In the genomic region with DNA sequence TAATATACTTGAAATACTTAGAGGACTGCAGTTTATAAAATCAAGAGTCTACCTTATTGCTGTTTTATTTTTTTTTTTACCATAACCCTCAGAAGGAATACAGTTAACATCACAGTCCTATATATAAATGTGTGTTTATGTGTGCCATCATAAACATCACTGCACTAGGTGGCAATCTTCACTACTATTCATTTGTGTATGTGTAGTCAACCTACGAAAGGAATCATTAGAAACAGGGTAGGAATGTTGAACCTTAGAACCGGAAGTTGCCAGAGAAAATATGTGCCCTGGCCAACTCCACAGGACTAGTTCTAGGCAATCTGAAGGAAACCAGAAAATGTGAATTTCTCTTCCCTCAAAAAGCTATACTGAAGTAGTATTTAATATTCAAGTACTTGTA, we compare ENCODE assay signal across 10 cellular contexts. TPM values are rescaled to one million over a fixed set of nuclear protein-coding genes. Genes with fewer than 3 reads are reported as not detected.
A peak's percentile ranks its signal among the peaks of the same experiment; 100 is the strongest.
DNase-seq lines count a peak whose midpoint lies in the region; ATAC-seq, FAIRE-seq and TF ChIP-seq lines count a peak whose summit lies in the region.
"Had no signal": no experiment of that assay in that cellular context is flagged by ENCODE, and none has a peak within 500 bp of the region (broad histone marks: within the 10 kb centered on the region; RNA-seq: fewer than 3 reads in every experiment).

No MANE protein-coding gene starts in this region.

- DNase-seq in IMR-90 (peak; percentile 20), GM12878 (ENCODE audit: low read depth, low spot score) (no peak), right lobe of liver (peak in 1 of 3 donors; percentile 50), dorsolateral prefrontal cortex (no peak), NCI-H1930 (lab: John Stamatoyannopoulos, UW) (no peak), posterior cingulate gyrus (no peak)
- DNase-seq: NCI-H187 treated with DMSO at 0.1 percent for 48 hours, SIG-M5 had no signal

- H3K79me2 ChIP-seq in GM12878 (ENCODE audit: control insufficient read depth, insufficient read depth, low read length): peaks cover 78% of the 10 kb centered on the region

- in situ Hi-C loops in IMR-90 (cut with MboI; ENCODE audit: low sequenced_read_pairs) (no loop called here), GM12878 (cut with MboI) (no loop called here)

- H2AK9ac ChIP-seq in IMR-90 (replicated peaks; ENCODE audit: low read depth, low read length, poor library complexity): no peak overlapping the region

- no peak overlapping the region for H4K91ac ChIP-seq in IMR-90 (ENCODE audit: insufficient read depth, low read depth, low read length)

- peak overlapping the region in 4 of 10 experiments; percentile 91 to 99 (median 96); a peak in 8 of 20 replicates for H3K4me3 ChIP-seq in BLaER1 treated with 17β-estradiol and CSF1 and Interleukin-3, amounts not matched to agents 10 nM and 100 nM
- H3K4me3 ChIP-seq in IMR-90 (ENCODE audit: insufficient read depth, low read depth, low read length) (no peak overlapping the region), GM12878 (peak overlapping the region; percentile 51; the same call in 1 of the 2 replicates), right lobe of liver (no peak overlapping the region), dorsolateral prefrontal cortex (no peak overlapping the region)

- peaks cover 0 to 7% (median 0%) of the 10 kb centered on the region in 11 experiments; a peak in 2 of 22 replicates for H4K20me1 ChIP-seq in BLaER1 treated with 17β-estradiol and CSF1 and Interleukin-3, amounts not matched to agents 10 nM and 100 nM
- H4K20me1 ChIP-seq in IMR-90 (ENCODE audit: insufficient read depth, low read length): no peaks in the 10 kb centered on the region; the same call in 1 of the 2 replicates
- H4K20me1 ChIP-seq in GM12878 (ENCODE audit: control insufficient read depth, insufficient read depth): no peaks in the 10 kb centered on the region

- no peak overlapping the region for H2BK120ac ChIP-seq in IMR-90 (ENCODE audit: low read depth, low read length)

- TF ChIP-seq EP300 in GM12878 (IDR thresholded peaks at IDR 0.05; ENCODE audit: borderline replicate concordance in 1 of 2, control insufficient read depth in 1 of 2, low read depth in 2 of 2, low read length in 2 of 2): no peak

- SMC1A ChIA-PET in GM12878 (lab: Charles Lee; ENCODE audit: uncharacterized antibody, unreplicated experiment): interaction anchor here (0.6 to 6.1 kb wide), 14 partner anchors 10 to 587 kb away, joined by 3 to 60 read pairs (median 10); no protein-coding TSS in a partner anchor

- peak overlapping the region; percentile 36 to 99 (median 94); a peak in 18 of 22 replicates for H3K9ac ChIP-seq in BLaER1 treated with 17β-estradiol and CSF1 and Interleukin-3, amounts not matched to agents 10 nM and 100 nM
- no peak overlapping the region; the same call in 1 of the 2 replicates for H3K9ac ChIP-seq in IMR-90 (ENCODE audit: low read depth, low read length)
- H3K9ac ChIP-seq in GM12878 (ENCODE audit: control insufficient read depth, insufficient read depth, low read length): peak overlapping the region; percentile 3; the same call in 1 of the 2 replicates

- H3K9me1 ChIP-seq in IMR-90 (ENCODE audit: insufficient read depth, low read length): no peaks in the 10 kb centered on the region; the same call in 1 of the 2 replicates

- no peak overlapping the region for H2AK5ac ChIP-seq in IMR-90 (ENCODE audit: low read depth, low read length)

- no peak overlapping the region for H3K4ac ChIP-seq in IMR-90 (ENCODE audit: low read depth, low read length)

- H4K8ac ChIP-seq in IMR-90 (ENCODE audit: low read depth in 2 of 2, low read length in 2 of 2): peak overlapping the region in 1 of 2 experiments; percentile 12; a peak in 1 of 4 replicates

- BruUV-seq in IMR-90 (replicated peaks; lab: Mats Ljungman, UMichigan) (no TSS peak), GM12878 (replicated peaks; lab: Mats Ljungman, UMichigan) (no TSS peak)

- RAD21 ChIA-PET in GM12878 (lab: Charles Lee; ENCODE audit: unreplicated experiment): interaction anchor here (0.7 to 5.4 kb wide), 11 partner anchors 35 to 76 kb away, joined by 3 to 49 read pairs (median 8); partner anchors contain the start of gene MSGN1

- no peaks in the 10 kb centered on the region for H3K27me3 ChIP-seq in BLaER1 treated with 17β-estradiol and CSF1 and Interleukin-3, amounts not matched to agents 10 nM and 100 nM
- H3K27me3 ChIP-seq in IMR-90 (ENCODE audit: control insufficient read depth, insufficient read depth, low read length) (no peaks in the 10 kb centered on the region), GM12878 (replicated peaks in 1 of 2; ENCODE audit: control insufficient read depth in 2 of 2, insufficient read depth in 2 of 2, low read length in 1 of 2) (no peaks in the 10 kb centered on the region), right lobe of liver (no peaks in the 10 kb centered on the region), dorsolateral prefrontal cortex (no peaks in the 10 kb centered on the region)

- intact Hi-C loops in IMR-90 (cut with micrococcal nuclease) (no loop called here), GM12878 (cut with micrococcal nuclease; ENCODE audit: unreplicated experiment) (loop anchor here (2.0 to 10.0 kb wide), 2 partner anchors 73 to 1103 kb away; no protein-coding TSS in a partner anchor), right lobe of liver (cut with DNase I) (no loop called here), dorsolateral prefrontal cortex (cut with DNase I) (no loop called here), posterior cingulate gyrus (cut with DNase I) (no loop called here)

- H3K9me3 ChIP-seq in BLaER1 treated with 17β-estradiol and CSF1 and Interleukin-3, amounts not matched to agents 10 nM and 100 nM (replicated peaks in 1 of 11): no peaks in the 10 kb centered on the region
- H3K9me3 ChIP-seq in IMR-90 (ENCODE audit: control insufficient read depth, insufficient read depth, low read length) (no peaks in the 10 kb centered on the region), GM12878 (replicated peaks; ENCODE audit: control insufficient read depth, insufficient read depth, low read length) (no peaks in the 10 kb centered on the region), right lobe of liver (no peaks in the 10 kb centered on the region)

- CTCF ChIA-PET in IMR-90 (lab: Yijun Ruan, JAX): interaction anchor here (0.6 to 0.7 kb wide), 2 partner anchors 61 to 632 kb away, joined by 3 read pairs; no protein-coding TSS in a partner anchor
- CTCF ChIA-PET in GM12878 (lab: Yijun Ruan, JAX): interaction anchor here (0.6 to 5.4 kb wide), 17 partner anchors 9 to 93 kb away, joined by 3 to 79 read pairs (median 7); no protein-coding TSS in a partner anchor

- peak overlapping the region; percentile 1; the same call in 1 of the 2 replicates for H3K23ac ChIP-seq in IMR-90 (ENCODE audit: low read depth, low read length)

- no peak overlapping the region for H3K14ac ChIP-seq in IMR-90 (replicated peaks; ENCODE audit: low read depth, low read length)

- H3K56ac ChIP-seq in IMR-90 (ENCODE audit: extremely low read depth, insufficient read depth, low read length): no peak overlapping the region

- H2AFZ ChIP-seq in IMR-90 (replicated peaks; ENCODE audit: low read length, poor library complexity) (no peak overlapping the region), GM12878 (ENCODE audit: control insufficient read depth, low read depth, low read length) (peak overlapping the region; percentile 45)

- H3K4me2 ChIP-seq in BLaER1 treated with 17β-estradiol and CSF1 and Interleukin-3, amounts not matched to agents 10 nM and 100 nM: peak overlapping the region; percentile 60 to 93 (median 87)
- no peak overlapping the region; the same call in 1 of the 2 replicates for H3K4me2 ChIP-seq in IMR-90 (ENCODE audit: low read depth, low read length)
- peak overlapping the region; percentile 79 for H3K4me2 ChIP-seq in GM12878 (ENCODE audit: control insufficient read depth, insufficient read depth)

- H2BK20ac ChIP-seq in IMR-90 (ENCODE audit: low read depth, low read length): no peak overlapping the region

- H2BK5ac ChIP-seq in IMR-90 (ENCODE audit: low read depth, low read length, poor library complexity, severe bottlenecking): no peak overlapping the region

- peaks cover 48 to 73% (median 61%) of the 10 kb centered on the region in 10 experiments for H3K4me1 ChIP-seq in BLaER1 treated with 17β-estradiol and CSF1 and Interleukin-3, amounts not matched to agents 10 nM and 100 nM
- no peaks in the 10 kb centered on the region for H3K4me1 ChIP-seq in IMR-90 (ENCODE audit: control insufficient read depth, insufficient read depth, low read length)
- 0 out of 2 replicates have a peak, but pooled peaks cover 3% of the 10 kb centered on the region for H3K4me1 ChIP-seq in GM12878 (ENCODE audit: control insufficient read depth, insufficient read depth, low read length)
- H3K4me1 ChIP-seq in right lobe of liver: peaks cover 0 to 43% (median 8%) of the 10 kb centered on the region in 4 donors

- peaks cover 11 to 16% of the 10 kb centered on the region in 2 experiments for H3K79me1 ChIP-seq in IMR-90 (ENCODE audit: low read depth in 1 of 2, low read length in 2 of 2)

- no peak for FAIRE-seq in GM12878 (lab: Jason Lieb, UNC)

- dilution Hi-C loops in IMR-90 (cut with HindIII; ENCODE audit: low sequenced_read_pairs, unreplicated experiment): no loop called here

- H4K5ac ChIP-seq in IMR-90 (ENCODE audit: low read depth, low read length): no peak overlapping the region

- no peak overlapping the region for H2BK15ac ChIP-seq in IMR-90 (ENCODE audit: low read depth, low read length)

- TF ChIP-seq POLR2A in IMR-90 (IDR thresholded peaks at IDR 0.05; ENCODE audit: low read depth, low read length) (no peak), GM12878 (IDR thresholded peaks at IDR 0.05; ENCODE audit: low read depth, low read length) (no peak), right lobe of liver (IDR thresholded peaks at IDR 0.05) (peak; percentile 32)

- no peak for TF ChIP-seq RAD21 in IMR-90 (IDR thresholded peaks at IDR 0.05; ENCODE audit: low read length)
- TF ChIP-seq RAD21 in GM12878 (IDR thresholded peaks at IDR 0.05; ENCODE audit: insufficient read depth, low read depth, low read length): no peak

- no peak for ATAC-seq in IMR-90 (ENCODE audit: low read depth)
- ATAC-seq in GM12878: no peak
- ATAC-seq in right lobe of liver: peak; percentile 48 to 60 (median 57)
- ATAC-seq in HG02642 (IDR thresholded peaks at IDR 0.05; ENCODE audit: poor library complexity, unreplicated experiment): no peak

- H3K27ac ChIP-seq in BLaER1 treated with 17β-estradiol and CSF1 and Interleukin-3, amounts not matched to agents 10 nM and 100 nM: peak overlapping the region in 10 of 11 experiments; percentile 89 to 99 (median 98); a peak in 19 of 22 replicates
- H3K27ac ChIP-seq in IMR-90 (ENCODE audit: insufficient read depth, low read length): no peak overlapping the region
- H3K27ac ChIP-seq in GM12878 (ENCODE audit: control insufficient read depth, insufficient read depth): peak overlapping the region; percentile 61
- peak overlapping the region; percentile 13 to 33 (median 29) for H3K27ac ChIP-seq in right lobe of liver
- H3K27ac ChIP-seq in dorsolateral prefrontal cortex: no peak overlapping the region

- H3K18ac ChIP-seq in IMR-90 (ENCODE audit: low read depth, low read length): no peak overlapping the region

- POLR2A ChIA-PET in IMR-90 (lab: Charles Lee; ENCODE audit: unreplicated experiment): no interaction called here
- POLR2A ChIA-PET in GM12878 (lab: Charles Lee): interaction anchor here (0.6 kb wide), 1 partner anchor 138 kb away, joined by 7 read pairs; no protein-coding TSS in a partner anchor

- no CpG with 5 or more reads among the region's 2 CpGs for WGBS in IMR-90 (ENCODE audit: extremely low coverage in 2 of 2, insufficient read length in 1 of 2), 2 experiments
- 14% methylated on average over 2 of the region's 2 CpGs for WGBS in GM12878 (ENCODE audit: insufficient coverage, insufficient replicate concordance, low lambda C conversion rate, missing lambda C conversion rate)
- 7% methylated on average over 2 of the region's 2 CpGs for WGBS in right lobe of liver (ENCODE audit: insufficient coverage, low coverage, low lambda C conversion rate, missing lambda C conversion rate)

- peaks cover 0 to 42% (median 26%) of the 10 kb centered on the region in 11 experiments; a peak in 18 of 22 replicates for H3K36me3 ChIP-seq in BLaER1 treated with 17β-estradiol and CSF1 and Interleukin-3, amounts not matched to agents 10 nM and 100 nM
- H3K36me3 ChIP-seq in IMR-90 (ENCODE audit: control insufficient read depth, insufficient read depth, low read length) (no peaks in the 10 kb centered on the region; the same call in 1 of the 2 replicates), GM12878 (ENCODE audit: control insufficient read depth in 2 of 2, insufficient read depth in 2 of 2, low read length in 1 of 2) (peaks cover 0 to 6% of the 10 kb centered on the region in 2 experiments; a peak in 2 of 4 replicates), right lobe of liver (peaks cover 0 to 3% (median 0%) of the 10 kb centered on the region in 4 donors)

- TF ChIP-seq CTCF in IMR-90 (conservative IDR thresholded peaks at IDR 0.05; ENCODE audit: low read depth, low read length) (no peak), GM12878 (IDR thresholded peaks at IDR 0.05 in 2 of 3, conservative IDR thresholded peaks at IDR 0.05 in 1 of 3; ENCODE audit: control insufficient read depth in 2 of 3, extremely low read depth in 1 of 3, insufficient read depth in 1 of 3, low read depth in 3 of 3, low read length in 3 of 3) (no peak; a peak in 1 of 6 replicates), right lobe of liver (IDR thresholded peaks at IDR 0.05) (peak; percentile 29 to 39 (median 36)), dorsolateral prefrontal cortex (IDR thresholded peaks at IDR 0.05 in 54 of 56, conservative IDR thresholded peaks at IDR 0.05 in 2 of 56; ENCODE audit: low read depth in 1 of 56, partially characterized antibody in 56 of 56) (no peak)

RNA-seq across cellular contexts. Expression of gene GEN1, which starts 3.4 kb away (rescaled TPM):
- total RNA-seq in IMR-90 (2012; rRNA removed) (7.9 and 18.1 TPM in 2 replicates), GM12878 (2014; rRNA removed) (41.3 and 45.7 TPM in 2 replicates), GM12878 (2014; rRNA removed; fragmentation: Illumina TruSeq; extraction: Trizol) (49.6 and 49.9 TPM in 2 replicates), GM12878 (2021) (39.4 and 39.5 TPM in 2 replicates), right lobe of liver (10 to 100 TPM in 1 of 6 experiments, 1 to 10 TPM in 5; 6.0 to 15.6 (median 6.5) TPM), dorsolateral prefrontal cortex (10 to 100 TPM in 10 of 120 experiments, 1 to 10 TPM in 110; 2.6 to 17.6 (median 6.4) TPM)
- polyA plus RNA-seq in IMR-90 (2012; rRNA removed) (4.4 and 8.3 TPM in 2 replicates), GM12878 (2011; rRNA removed) (46.3 and 89.4 TPM in 2 replicates), GM12878 (2014; fragmentation: Illumina TruSeq; extraction: Trizol) (45.3 and 60.1 TPM in 2 replicates), GM12878 (2014; fragmentation: Nextera tagmentation; extraction: Ambion mirVana) (1 to 10 TPM; 6.0 to 9.4 TPM), GM12878 (2014; rRNA removed) (27.2 and 31.5 TPM in 2 replicates), GM12878 (2016; fragmentation: Nextera tagmentation; extraction: Ambion mirVana) (10 to 100 TPM; 27.9 to 32.5 TPM)
- polyA plus RNA-seq in IMR-90 (2012; cell fraction: cytosol; rRNA removed): 0.24 and 0.37 TPM in 2 replicates
- polyA plus RNA-seq in IMR-90 (2012; cell fraction: nucleus; rRNA removed; ENCODE audit: low replicate concordance): 6.6 and 25.3 TPM in 2 replicates
- 142 and 149 TPM in 2 replicates for total RNA-seq in GM12878 (2013; cell fraction: nucleolus; rRNA removed)
- polyA plus RNA-seq in GM12878 (2011; ENCODE audit: low read depth): 7.7 TPM
- 16.7 TPM in 2 replicates for polyA plus RNA-seq in GM12878 (2011; cell fraction: cytosol; rRNA removed)
- 94.3 and 114 TPM in 2 replicates for polyA plus RNA-seq in GM12878 (2011; cell fraction: nucleus; rRNA removed)
- 12.0 and 12.4 TPM in 2 replicates for polyA plus RNA-seq in GM12878 (2012)
- polyA minus RNA-seq in GM12878 (2011; rRNA and poly(A)+ RNA removed): 51.1 and 72.2 TPM in 2 replicates
- polyA minus RNA-seq in GM12878 (2011; cell fraction: cytosol; rRNA and poly(A)+ RNA removed): 15.4 and 24.5 TPM in 2 replicates
- 114 and 186 TPM in 2 replicates for polyA minus RNA-seq in GM12878 (2011; cell fraction: nucleus; rRNA and poly(A)+ RNA removed)

RNA-seq across cellular contexts. Expression of gene SMC6, which starts 3.7 kb away (rescaled TPM):
- total RNA-seq in IMR-90 (2012; rRNA removed): 10.4 and 18.3 TPM in 2 replicates
- 5.2 and 6.5 TPM in 2 replicates for polyA plus RNA-seq in IMR-90 (2012; rRNA removed)
- 0.58 and 0.68 TPM in 2 replicates for polyA plus RNA-seq in IMR-90 (2012; cell fraction: cytosol; rRNA removed)
- 1.5 and 12.9 TPM in 2 replicates for polyA plus RNA-seq in IMR-90 (2012; cell fraction: nucleus; rRNA removed; ENCODE audit: low replicate concordance)
- 156 and 158 TPM in 2 replicates for total RNA-seq in GM12878 (2013; cell fraction: nucleolus; rRNA removed)
- 36.1 and 48.3 TPM in 2 replicates for total RNA-seq in GM12878 (2014; rRNA removed)
- 63.8 and 64.4 TPM in 2 replicates for total RNA-seq in GM12878 (2014; rRNA removed; fragmentation: Illumina TruSeq; extraction: Trizol)
- total RNA-seq in GM12878 (2021): 40.3 and 41.5 TPM in 2 replicates
- polyA plus RNA-seq in GM12878 (2011; ENCODE audit: low read depth): 7.1 TPM
- 32.5 and 54.9 TPM in 2 replicates for polyA plus RNA-seq in GM12878 (2011; rRNA removed)
- 7.9 and 8.3 TPM in 2 replicates for polyA plus RNA-seq in GM12878 (2011; cell fraction: cytosol; rRNA removed)
- polyA plus RNA-seq in GM12878 (2011; cell fraction: nucleus; rRNA removed): 31.6 and 34.1 TPM in 2 replicates
- polyA plus RNA-seq in GM12878 (2012): 11.0 and 16.3 TPM in 2 replicates
- 49.3 and 64.3 TPM in 2 replicates for polyA plus RNA-seq in GM12878 (2014; fragmentation: Illumina TruSeq; extraction: Trizol)
- 10 to 100 TPM; 12.8 to 18.9 TPM for polyA plus RNA-seq in GM12878 (2014; fragmentation: Nextera tagmentation; extraction: Ambion mirVana)
- polyA plus RNA-seq in GM12878 (2014; rRNA removed): 26.2 and 32.0 TPM in 2 replicates
- polyA plus RNA-seq in GM12878 (2016; fragmentation: Nextera tagmentation; extraction: Ambion mirVana): 10 to 100 TPM; 45.5 to 55.3 TPM
- polyA minus RNA-seq in GM12878 (2011; rRNA and poly(A)+ RNA removed): 24.8 and 35.4 TPM in 2 replicates
- 7.2 and 12.1 TPM in 2 replicates for polyA minus RNA-seq in GM12878 (2011; cell fraction: cytosol; rRNA and poly(A)+ RNA removed)
- 28.9 and 43.6 TPM in 2 replicates for polyA minus RNA-seq in GM12878 (2011; cell fraction: nucleus; rRNA and poly(A)+ RNA removed)
- total RNA-seq in right lobe of liver: 10 to 100 TPM in 3 of 6 experiments, 1 to 10 TPM in 3; 8.1 to 14.4 (median 10.2) TPM
- total RNA-seq in dorsolateral prefrontal cortex: 10 to 100 TPM; 13.7 to 31.3 (median 22.0) TPM

RNA-seq across cellular contexts. Expression of gene MSGN1, which starts 58.9 kb away (rescaled TPM):
- not detected in 2 replicates for total RNA-seq in IMR-90 (2012; rRNA removed)
- polyA plus RNA-seq in IMR-90 (2012; rRNA removed): not detected in 2 replicates
- not detected in 2 replicates for polyA plus RNA-seq in IMR-90 (2012; cell fraction: cytosol; rRNA removed)
- polyA plus RNA-seq in IMR-90 (2012; cell fraction: nucleus; rRNA removed; ENCODE audit: low replicate concordance): not detected in 2 replicates
- not detected in 2 replicates for total RNA-seq in GM12878 (2013; cell fraction: nucleolus; rRNA removed)
- total RNA-seq in GM12878 (2014; rRNA removed): not detected in 2 replicates
- 0.27 and 0.32 TPM in 2 replicates for total RNA-seq in GM12878 (2014; rRNA removed; fragmentation: Illumina TruSeq; extraction: Trizol)
- total RNA-seq in GM12878 (2021): not detected in 2 replicates
- polyA plus RNA-seq in GM12878 (2011; ENCODE audit: low read depth): not detected
- polyA plus RNA-seq in GM12878 (2011; rRNA removed): not detected in 2 replicates
- 0.30 TPM in 1 of 2 replicates, not detected in the other for polyA plus RNA-seq in GM12878 (2011; cell fraction: cytosol; rRNA removed)
- 0.31 and 0.48 TPM in 2 replicates for polyA plus RNA-seq in GM12878 (2011; cell fraction: nucleus; rRNA removed)
- polyA plus RNA-seq in GM12878 (2012): not detected in 2 replicates
- not detected in 2 replicates for polyA plus RNA-seq in GM12878 (2014; fragmentation: Illumina TruSeq; extraction: Trizol)
- not detected for polyA plus RNA-seq in GM12878 (2014; fragmentation: Nextera tagmentation; extraction: Ambion mirVana)
- not detected in 2 replicates for polyA plus RNA-seq in GM12878 (2014; rRNA removed)
- polyA plus RNA-seq in GM12878 (2016; fragmentation: Nextera tagmentation; extraction: Ambion mirVana): not detected
- polyA minus RNA-seq in GM12878 (2011; rRNA and poly(A)+ RNA removed): 0.46 TPM in 1 of 2 replicates, not detected in the other
- polyA minus RNA-seq in GM12878 (2011; cell fraction: cytosol; rRNA and poly(A)+ RNA removed): not detected in 2 replicates
- polyA minus RNA-seq in GM12878 (2011; cell fraction: nucleus; rRNA and poly(A)+ RNA removed): 1.1 TPM in 1 of 2 replicates, not detected in the other
- not detected for total RNA-seq in right lobe of liver
- total RNA-seq in dorsolateral prefrontal cortex: not detected

Comparison
In these comparisons a context has a peak if more than half of its experiments do, and no peak if none do; other contexts are left out.
1. H3K27ac ChIP-seq: peak in BLaER1 treated with 17β-estradiol and CSF1 and Interleukin-3, amounts not matched to agents 10 nM and 100 nM (10 of 11), GM12878 (single experiment) and right lobe of liver (3 of 3); none in IMR-90 (single experiment) and dorsolateral prefrontal cortex (0 of 59).
2. ATAC-seq: peak in right lobe of liver (4 of 4); none in IMR-90 (single experiment), GM12878 (single experiment) and HG02642 (single experiment).
3. CTCF ChIP-seq: peak in right lobe of liver (4 of 4); none in IMR-90 (single experiment), GM12878 (0 of 3) and dorsolateral prefrontal cortex (0 of 56).